In genomic region chr5:56249074-56249473, GRCh38 we compare ENCODE assay signal across 5 cellular contexts. TPM values are rescaled to one million over a fixed set of nuclear protein-coding genes. Genes with fewer than 3 reads are reported as not detected.
"Had no signal": no experiment of that assay in that cellular context is flagged by ENCODE, and none has a peak within 500 bp of the region (broad histone marks: within the 10 kb centered on the region; RNA-seq: fewer than 3 reads in every experiment).

No MANE protein-coding gene starts in this region.

RNA-seq across cellular contexts. Expression of gene ANKRD55, which starts 15.9 kb away (rescaled TPM):
- total RNA-seq: activated CD8-positive, alpha-beta memory T cell treated with anti-CD3 and anti-CD28 coated beads for 36 hours; astrocyte; body of pancreas; cardiac septum had no signal
- polyA plus RNA-seq: aorta had no signal
